ENCODE assay signal across 34 cellular contexts in the genomic region with DNA sequence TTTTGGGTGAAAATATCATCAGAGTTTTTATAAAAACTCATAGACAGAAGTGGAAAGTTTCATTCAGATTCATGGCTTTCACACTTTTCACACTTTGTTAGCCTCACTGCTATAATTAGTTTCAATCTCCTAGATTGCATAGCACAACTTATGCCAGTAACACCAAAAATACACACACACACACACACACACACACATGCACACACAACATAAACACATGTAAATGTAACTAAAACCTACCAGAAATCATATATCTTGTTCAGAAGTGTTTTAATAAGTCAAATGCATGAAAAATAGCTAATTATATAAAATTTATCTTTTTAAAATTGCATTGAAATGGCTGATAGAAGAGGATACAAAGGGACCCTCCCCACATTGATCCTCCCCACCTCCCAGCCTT.
"Had no signal": no experiment of that assay in that cellular context is flagged by ENCODE, and none has a peak within 500 bp of the region (broad histone marks: within the 10 kb centered on the region; RNA-seq: fewer than 3 reads in every experiment).

No MANE protein-coding gene starts in this region.

- H3K4me1 ChIP-seq: adrenal gland, ascending aorta, body of pancreas, breast epithelium had no signal

- FAIRE-seq: astrocyte, bronchial epithelial cell had no signal

- H3K27ac ChIP-seq: adrenal gland, ascending aorta, body of pancreas, brain microvascular endothelial cell, breast epithelium, cardiac muscle cell had no signal

- H3K36me3 ChIP-seq: adrenal gland, ascending aorta, brain microvascular endothelial cell, breast epithelium, cardiac muscle cell had no signal

- H3K27me3 ChIP-seq: adrenal gland, ascending aorta, body of pancreas, brain microvascular endothelial cell, breast epithelium, cardiac muscle cell had no signal

- H3K9me3 ChIP-seq: adrenal gland, body of pancreas, breast epithelium had no signal

- H3K4me3 ChIP-seq: adrenal gland, ascending aorta, body of pancreas, breast epithelium, cardiac muscle cell had no signal

- DNase-seq: activated effector memory CD4-positive, alpha-beta T cell treated with anti-CD3 and anti-CD28 coated beads, Interleukin-2, amount 50 U/mL, for 16 hours; activated effector memory CD4-positive, alpha-beta T cell treated with Interleukin-2 at 50 U/mL for 16 hours; activated gamma-delta T cell; activated gamma-delta T cell treated with Interleukin-2 at 50 U/mL for 16 hours; activated naive CD4-positive, alpha-beta T cell; activated naive CD4-positive, alpha-beta T cell treated with anti-CD3 and anti-CD28 coated beads for 36 hours; activated naive CD4-positive, alpha-beta T cell treated with anti-CD3 and anti-CD28 coated beads, Interleukin-2, amount 10 ng/mL, durations not matched to agents 7 days and 5 days; activated naive CD4-positive, alpha-beta T cell treated with anti-CD3 and anti-CD28 coated beads, Interleukin-2, amount 50 U/mL, for 16 hours; activated naive CD4-positive, alpha-beta T cell treated with Interleukin-2 at 50 U/mL for 16 hours; activated naive CD8-positive, alpha-beta T cell treated with anti-CD3 and anti-CD28 coated beads for 36 hours; activated naive CD8-positive, alpha-beta T cell treated with anti-CD3 and anti-CD28 coated beads, Interleukin-2, amount 10 ng/mL, durations not matched to agents 7 days and 5 days; activated naive CD8-positive, alpha-beta T cell treated with anti-CD3 and anti-CD28 coated beads, Interleukin-2, amount 50 U/mL, for 24 hours; activated T-cell treated with anti-CD3 and anti-CD28 coated beads, Interleukin-2, amount 50 U/mL, for 1 hour; activated T-cell treated with anti-CD3 and anti-CD28 coated beads, Interleukin-2, amount 50 U/mL, for 24 hours; activated T-cell treated with anti-CD3 and anti-CD28 coated beads, Interleukin-2, amount 50 U/mL, for 4 hours; activated T-cell treated with anti-CD3 and anti-CD28 coated beads, Interleukin-2, amount 50 U/mL, for 48 hours; activated T-cell treated with anti-CD3 and anti-CD28 coated beads, Interleukin-2, amount 50 U/mL, for 72 hours; adrenal gland; amniotic stem cell; amygdala; anterior cingulate cortex; aorta; body of pancreas; brain microvascular endothelial cell; caudate nucleus; central memory CD4-positive, alpha-beta T cell; cerebellar nuclear complex had no signal

- ATAC-seq: activated naive CD4-positive, alpha-beta T cell treated with anti-CD3 and anti-CD28 coated beads, Interleukin-2, amount 50 U/mL, for 72 hours; activated naive CD8-positive, alpha-beta T cell treated with anti-CD3 and anti-CD28 coated beads, Interleukin-2, amount 50 U/mL, for 24 hours; activated T-cell treated with anti-CD3 and anti-CD28 coated beads, Interleukin-2, amount 50 U/mL, for 4 hours; activated T-cell treated with anti-CD3 and anti-CD28 coated beads, Interleukin-2, amount 50 U/mL, for 72 hours; activated T-helper 17 cell treated with anti-CD3 and anti-CD28 coated beads, Interleukin-2, amount 50 U/mL, for 72 hours; body of pancreas had no signal
